In the genomic region with DNA sequence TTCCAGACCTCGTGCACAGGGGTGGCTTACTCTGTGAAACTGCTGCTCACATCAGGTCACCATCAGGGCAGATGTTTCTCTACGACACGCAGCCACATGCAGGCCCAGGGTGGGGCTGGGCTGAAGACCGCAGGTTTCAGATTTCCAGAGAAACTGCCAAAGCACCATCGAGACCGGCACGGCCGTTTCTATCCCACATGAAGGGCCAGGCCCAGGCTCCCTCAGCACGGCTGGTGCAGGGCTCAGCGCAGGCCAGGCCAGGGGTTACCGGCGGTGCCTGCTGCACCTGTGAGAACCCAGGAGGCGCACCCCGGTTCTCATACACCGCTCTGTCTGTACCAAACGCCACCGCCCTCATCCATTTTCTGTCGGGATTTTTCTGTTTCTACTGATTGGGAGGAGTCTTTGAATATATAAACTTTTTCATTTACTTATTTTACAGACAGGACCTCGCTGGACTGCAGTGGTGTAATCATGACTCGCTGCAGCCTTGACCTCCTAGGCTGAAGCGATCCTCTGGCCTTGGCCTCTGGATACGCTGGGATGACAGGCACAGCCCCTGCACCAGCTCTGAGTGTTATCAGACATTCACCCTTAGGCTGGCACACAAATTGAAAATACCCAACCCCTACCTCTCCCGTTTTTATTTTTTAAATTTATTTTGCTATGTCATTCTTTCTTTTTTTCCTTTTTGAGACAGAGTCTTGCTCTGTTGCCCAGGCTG, we compare ENCODE assay signal across 23 cellular contexts. TPM values are rescaled to one million over a fixed set of nuclear protein-coding genes. Genes with fewer than 3 reads are reported as not detected.
DNase-seq lines count a peak whose midpoint lies in the region; ATAC-seq, FAIRE-seq and TF ChIP-seq lines count a peak whose summit lies in the region.
"Had no signal": no experiment of that assay in that cellular context is flagged by ENCODE, and none has a peak within 500 bp of the region (broad histone marks: within the 10 kb centered on the region; RNA-seq: fewer than 3 reads in every experiment).

No MANE protein-coding gene starts in this region.

- no peak overlapping the region for H3K27ac Mint-ChIP-seq in GM23338

- H2AFZ ChIP-seq in GM23338, result no peak overlapping the region
- no peak overlapping the region for H2AFZ ChIP-seq in endothelial cell of umbilical vein (ENCODE audit: low read depth, low read length)

- peaks cover 2% of the 10 kb centered on the region for H3K27me3 Mint-ChIP-seq in GM23338 (ENCODE audit: insufficient read depth, low read depth, poor library complexity)
- H3K27me3 Mint-ChIP-seq: CD8-positive, alpha-beta memory T cell had no signal

- H3F3A ChIP-seq in GM23338 (replicated peaks; ENCODE audit: low read depth), result 0 out of 2 replicates have a peak, but pooled peaks cover 3% of the 10 kb centered on the region

- no peak for TF ChIP-seq POLR2A in endothelial cell of umbilical vein (IDR thresholded peaks at IDR 0.05; ENCODE audit: low read depth, low read length)

- POLR2A ChIA-PET in endothelial cell of umbilical vein (lab: Charles Lee), result no interaction called here

- no peaks in the 10 kb centered on the region for H3K4me1 Mint-ChIP-seq in GM23338

- peak overlapping the region; percentile 39; the same call in 1 of the 2 replicates for H3K27ac ChIP-seq in GM23338 (ENCODE audit: low read depth)
- peak overlapping the region; percentile 84 for H3K27ac ChIP-seq in endothelial cell of umbilical vein (ENCODE audit: insufficient read depth, low read depth, low read length)
- H3K27ac ChIP-seq in liver (ENCODE audit: low read depth in 1 of 2, low read length in 2 of 2), result no peak overlapping the region

- CTCF ChIA-PET in endothelial cell of umbilical vein (lab: Charles Lee), result no interaction called here

- intact Hi-C loops in endothelial cell of umbilical vein (cut with micrococcal nuclease), result no loop called here

- H4K20me1 ChIP-seq in GM23338 (replicated peaks; ENCODE audit: insufficient read depth), result peaks cover 6% of the 10 kb centered on the region
- H4K20me1 ChIP-seq in endothelial cell of umbilical vein (replicated peaks; ENCODE audit: control insufficient read depth, extremely low read depth, insufficient read depth, low read length), result no peaks in the 10 kb centered on the region

- H3K4me1 ChIP-seq in GM23338 (ENCODE audit: insufficient read depth) (no peaks in the 10 kb centered on the region), endothelial cell of umbilical vein (ENCODE audit: control insufficient read depth, extremely low read depth, insufficient read depth, low read length) (peaks cover 22% of the 10 kb centered on the region), liver (ENCODE audit: control insufficient read depth in 4 of 4, insufficient read depth in 4 of 4, low read length in 3 of 4) (peaks cover 0 to 22% (median 3%) of the 10 kb centered on the region in 4 donors)

- H3K9me1 ChIP-seq in endothelial cell of umbilical vein (replicated peaks; ENCODE audit: control insufficient read depth, extremely low read depth, insufficient read depth, low read length), result no peaks in the 10 kb centered on the region

- no peak overlapping the region for H3K4me3 Mint-ChIP-seq in GM23338
- H3K4me3 Mint-ChIP-seq: brain; CD8-positive, alpha-beta memory T cell had no signal

- H3K36me3 Mint-ChIP-seq in GM23338 (ENCODE audit: low read depth), result peaks cover 79% of the 10 kb centered on the region

- WGBS in liver, result 83% methylated on average over 23 of the region's 23 CpGs

- H3K27me3 ChIP-seq in GM23338 (ENCODE audit: insufficient read depth) (no peaks in the 10 kb centered on the region), endothelial cell of umbilical vein (ENCODE audit: control insufficient read depth in 2 of 2, insufficient read depth in 2 of 2, low read length in 2 of 2) (no peaks in the 10 kb centered on the region), liver (ENCODE audit: control insufficient read depth in 4 of 4, insufficient read depth in 4 of 4, low read length in 3 of 4) (no peaks in the 10 kb centered on the region)
- H3K27me3 ChIP-seq: upper lobe of right lung had no signal

- peaks cover 4% of the 10 kb centered on the region; the same call in 1 of the 2 replicates for H3K36me3 ChIP-seq in GM23338 (ENCODE audit: insufficient read depth)
- peaks cover 5 to 51% of the 10 kb centered on the region in 2 experiments for H3K36me3 ChIP-seq in endothelial cell of umbilical vein (ENCODE audit: control insufficient read depth in 2 of 2, extremely low read depth in 1 of 2, insufficient read depth in 2 of 2, low read length in 2 of 2)
- H3K36me3 ChIP-seq in liver (ENCODE audit: control insufficient read depth in 4 of 4, insufficient read depth in 3 of 4, low read depth in 1 of 4, low read length in 3 of 4), result peaks cover 12 to 58% (median 38%) of the 10 kb centered on the region in 4 donors

- TF ChIP-seq CTCF in AG10803 (conservative IDR thresholded peaks at IDR 0.05; ENCODE audit: low read length) (no peak), GM23338 (conservative IDR thresholded peaks at IDR 0.05; ENCODE audit: low read depth in 2 of 2) (no peak), endothelial cell of umbilical vein (IDR thresholded peaks at IDR 0.05; ENCODE audit: extremely low read depth in 1 of 2, insufficient read depth in 1 of 2, low read depth in 1 of 2, low read length in 2 of 2) (no peak), liver (IDR thresholded peaks at IDR 0.05; ENCODE audit: low read depth, low read length, missing input control) (no peak)

- H3K9me3 ChIP-seq in endothelial cell of umbilical vein (replicated peaks; ENCODE audit: control insufficient read depth, insufficient read depth, low read length) (no peaks in the 10 kb centered on the region), liver (ENCODE audit: control insufficient read depth in 4 of 4, low read length in 3 of 4) (no peaks in the 10 kb centered on the region)
- H3K9me3 ChIP-seq: upper lobe of right lung had no signal

- H3K4me3 ChIP-seq in AG10803 (ENCODE audit: low read length) (no peak overlapping the region), GM23338 (no peak overlapping the region), endothelial cell of umbilical vein (replicated peaks in 1 of 3; ENCODE audit: insufficient read depth in 1 of 3, low read depth in 1 of 3, low read length in 3 of 3) (no peak overlapping the region), liver (ENCODE audit: low read depth in 1 of 3, low read length in 3 of 3) (no peak overlapping the region)
- H3K4me3 ChIP-seq: upper lobe of right lung had no signal

- H3K9ac ChIP-seq in endothelial cell of umbilical vein (replicated peaks; ENCODE audit: extremely low read depth, insufficient read depth, low read length) (no peak overlapping the region), liver (ENCODE audit: low read depth in 1 of 2, low read length in 2 of 2) (no peak overlapping the region)

- BruUV-seq in endothelial cell of umbilical vein (replicated peaks; lab: Mats Ljungman, UMichigan), result no TSS peak

- H3K4me2 ChIP-seq in GM23338 (no peak overlapping the region), endothelial cell of umbilical vein (ENCODE audit: insufficient read depth, low read length) (no peak overlapping the region)

- TF ChIP-seq RAD21 in liver (IDR thresholded peaks at IDR 0.05), result no peak

- ATAC-seq in GM23338, result no peak
- no peak for ATAC-seq in GM18502 (IDR thresholded peaks at IDR 0.05; ENCODE audit: poor library complexity, unreplicated experiment)
- ATAC-seq: activated CD4-positive, CD25-positive, alpha-beta regulatory T cell treated with anti-CD3 and anti-CD28 coated beads, Interleukin-2, amount 50 U/mL, for 24 hours; left colon; Panc1; upper lobe of right lung had no signal

- dilution Hi-C loops in endothelial cell of umbilical vein (cut with MboI; ENCODE audit: extremely low pct_ligation_motif_present, low sequenced_read_pairs), result no loop called here

- DNase-seq in AG10803 (ENCODE audit: low read depth) (peak; percentile 23), GM23338 (ENCODE audit: low spot score) (no peak), endothelial cell of umbilical vein (ENCODE audit: low read depth, low spot score) (no peak), COR-L47 (lab: John Stamatoyannopoulos, UW) (no peak), GM19239 (ENCODE audit: insufficient read length, low spot score) (no peak), NCI-H345 treated with DMSO at 0.1 percent for 48 hours (lab: John Stamatoyannopoulos, UW; ENCODE audit: unreplicated experiment) (no peak)
- DNase-seq: CD8-positive, alpha-beta memory T cell; DMS79 treated with DMSO at 0.1 percent for 48 hours; H7; left colon; NCI-H2029 treated with DMSO at 0.1 percent for 48 hours; NK-92 treated with Interleukin-12 subunit alpha and Interleukin-12 subunit beta, amount 100 ng/mL, for 24 hours; retina; stimulated activated CD4-positive, alpha-beta T cell treated with anti-CD3 and anti-CD28 coated beads, Interleukin-12 subunit alpha, Interleukin-12 subunit beta, amount 100 ng/mL, for 4 hours; T-helper 9 cell; upper lobe of right lung had no signal

- H3K79me2 ChIP-seq in GM23338 (replicated peaks; ENCODE audit: insufficient read depth) (peaks cover 5% of the 10 kb centered on the region; the same call in 1 of the 2 replicates), endothelial cell of umbilical vein (ENCODE audit: control insufficient read depth, insufficient read depth, low read length) (peaks cover 8% of the 10 kb centered on the region)

- FAIRE-seq in endothelial cell of umbilical vein (lab: Jason Lieb, UNC), result no peak
- no peak for FAIRE-seq in GM19239 (lab: Jason Lieb, UNC)
- FAIRE-seq: GM12891 had no signal

- H3K9me2 ChIP-seq in GM23338 (ENCODE audit: insufficient read depth), result no peaks in the 10 kb centered on the region

- no peaks in the 10 kb centered on the region for H3K9me3 Mint-ChIP-seq in GM23338
- H3K9me3 Mint-ChIP-seq: brain; CD8-positive, alpha-beta memory T cell had no signal

RNA-seq across cellular contexts. Expression of gene CTBP1, which starts 17.1 kb away (rescaled TPM):
- total RNA-seq in GM23338 (2014; rRNA removed; shearing (Covaris generic)), result 125 and 192 TPM in 2 replicates
- polyA plus RNA-seq in GM23338 (2016; fragmentation: Nextera tagmentation; extraction: Ambion mirVana) (74.0 and 89.2 TPM in 2 replicates), endothelial cell of umbilical vein (167 and 314 TPM in 2 replicates), liver (10 to 100 TPM; 27.5 to 70.4 TPM)
- total RNA-seq in endothelial cell of umbilical vein (155 and 165 TPM in 2 replicates), liver (100 to 1,000 TPM in 1 of 2 donors, 10 to 100 TPM in 1; 88.7 to 156 TPM)
- polyA plus RNA-seq in endothelial cell of umbilical vein (2011; cell fraction: cytosol; rRNA removed), result 124 and 169 TPM in 2 replicates
- 196 and 256 TPM in 2 replicates for polyA plus RNA-seq in endothelial cell of umbilical vein (2011; cell fraction: nucleus; rRNA removed)
- 85.0 and 104 TPM in 2 replicates for polyA plus RNA-seq in endothelial cell of umbilical vein (2012)
- polyA minus RNA-seq in endothelial cell of umbilical vein, result 116 and 118 TPM in 2 replicates
- 109 TPM for polyA minus RNA-seq in endothelial cell of umbilical vein (2011; cell fraction: cytosol; rRNA and poly(A)+ RNA removed)
- polyA minus RNA-seq in endothelial cell of umbilical vein (2011; cell fraction: nucleus; rRNA and poly(A)+ RNA removed), result 50.4 and 95.0 TPM in 2 replicates

RNA-seq across cellular contexts. Expression of gene MAEA, which starts 57.9 kb away (rescaled TPM):
- 99.0 and 120 TPM in 2 replicates for total RNA-seq in GM23338 (2014; rRNA removed; shearing (Covaris generic))
- polyA plus RNA-seq in GM23338 (2016; fragmentation: Nextera tagmentation; extraction: Ambion mirVana) (48.3 and 49.8 TPM in 2 replicates), endothelial cell of umbilical vein (108 and 116 TPM in 2 replicates), liver (10 to 100 TPM; 20.9 to 30.9 TPM)
- total RNA-seq in endothelial cell of umbilical vein (66.0 and 66.6 TPM in 2 replicates), liver (10 to 100 TPM; 28.7 to 33.9 TPM)
- 76.2 and 86.7 TPM in 2 replicates for polyA plus RNA-seq in endothelial cell of umbilical vein (2011; cell fraction: cytosol; rRNA removed)
- polyA plus RNA-seq in endothelial cell of umbilical vein (2011; cell fraction: nucleus; rRNA removed), result 147 and 154 TPM in 2 replicates
- 44.7 and 52.0 TPM in 2 replicates for polyA plus RNA-seq in endothelial cell of umbilical vein (2012)
- 59.6 and 76.9 TPM in 2 replicates for polyA minus RNA-seq in endothelial cell of umbilical vein
- polyA minus RNA-seq in endothelial cell of umbilical vein (2011; cell fraction: cytosol; rRNA and poly(A)+ RNA removed), result 33.8 TPM
- 40.5 and 65.3 TPM in 2 replicates for polyA minus RNA-seq in endothelial cell of umbilical vein (2011; cell fraction: nucleus; rRNA and poly(A)+ RNA removed)

RNA-seq across cellular contexts. Expression of gene SPON2, which starts 59.4 kb away (rescaled TPM):
- total RNA-seq in GM23338 (2014; rRNA removed; shearing (Covaris generic)), result 2.1 and 2.2 TPM in 2 replicates
- polyA plus RNA-seq in GM23338 (2016; fragmentation: Nextera tagmentation; extraction: Ambion mirVana) (1.2 and 2.4 TPM in 2 replicates), endothelial cell of umbilical vein (0.04 and 0.10 TPM in 2 replicates), liver (10 to 100 TPM; 64.5 to 80.2 TPM)
- total RNA-seq in endothelial cell of umbilical vein (not detected in 2 replicates), liver (10 to 100 TPM; 35.7 to 80.3 TPM)
- not detected in 2 replicates for polyA plus RNA-seq in endothelial cell of umbilical vein (2011; cell fraction: cytosol; rRNA removed)
- not detected in 2 replicates for polyA plus RNA-seq in endothelial cell of umbilical vein (2011; cell fraction: nucleus; rRNA removed)
- not detected in 2 replicates for polyA plus RNA-seq in endothelial cell of umbilical vein (2012)
- 0.13 TPM in 1 of 2 replicates, not detected in the other for polyA minus RNA-seq in endothelial cell of umbilical vein
- polyA minus RNA-seq in endothelial cell of umbilical vein (2011; cell fraction: cytosol; rRNA and poly(A)+ RNA removed), result not detected
- polyA minus RNA-seq in endothelial cell of umbilical vein (2011; cell fraction: nucleus; rRNA and poly(A)+ RNA removed), result 0.72 and 1.2 TPM in 2 replicates
- total RNA-seq: HT1080 had no signal

Comparison
In these comparisons a context has a peak if more than half of its experiments do, and no peak if none do; other contexts are left out.
1. H3K27ac ChIP-seq: peak in GM23338 (single experiment) and endothelial cell of umbilical vein (single experiment); none in liver (0 of 2).
2. RNA of gene SPON2, which starts 59.4 kb away (total RNA-seq): 35.7 to 80.3 TPM in liver; 2.1 to 2.2 TPM in GM23338 and not detected in endothelial cell of umbilical vein; every median in the first group is over 10 times any median in the second.